Comparison of ENCODE assay signal across 30 cellular contexts in the genomic region with DNA sequence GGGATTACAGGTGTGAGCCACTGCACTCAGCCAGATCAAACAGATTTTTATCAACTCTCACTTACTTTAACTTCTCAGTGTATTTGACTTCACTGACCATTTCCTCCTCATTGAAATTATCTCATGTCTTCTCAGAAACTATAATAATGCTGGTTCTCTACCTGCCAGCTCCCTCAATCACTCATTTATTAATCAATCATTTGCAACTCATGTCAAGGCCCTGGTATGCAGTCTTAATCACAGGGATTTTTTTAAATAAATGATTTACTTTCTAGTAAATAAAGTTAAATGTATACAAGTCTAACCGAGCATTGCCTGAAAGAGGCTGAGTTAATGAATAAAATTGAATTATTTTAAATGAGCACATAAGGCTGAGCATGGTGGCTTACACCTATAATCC.
"Had no signal": no experiment of that assay in that cellular context is flagged by ENCODE, and none has a peak within 500 bp of the region (broad histone marks: within the 10 kb centered on the region; RNA-seq: fewer than 3 reads in every experiment).

No MANE protein-coding gene starts in this region.

- H3K27ac ChIP-seq: ascending aorta, brain microvascular endothelial cell, coronary artery, heart right ventricle, neural progenitor cell, parathyroid adenoma, psoas muscle, right atrium auricular region, uterus had no signal

- H3K36me3 Mint-ChIP-seq: neural progenitor cell, type B pancreatic cell had no signal

- H3K4me1 ChIP-seq: parathyroid adenoma, uterus had no signal

- H3K9me3 Mint-ChIP-seq: activated CD4-positive, alpha-beta memory T cell treated with anti-CD3 and anti-CD28 coated beads for 36 hours; activated naive CD4-positive, alpha-beta T cell treated with anti-CD3 and anti-CD28 coated beads, Interleukin-2, amount 10 ng/mL, durations not matched to agents 7 days and 5 days; activated naive CD8-positive, alpha-beta T cell treated with anti-CD3 and anti-CD28 coated beads, Interleukin-2, amount 10 ng/mL, durations not matched to agents 7 days and 5 days; memory B cell; naive thymus-derived CD8-positive, alpha-beta T cell; neural progenitor cell; stimulated activated memory B cell treated with anti-CD40 and anti-IgM and Interleukin-4, amounts not matched to agents 10 μg/mL and 1 μg/mL and 100 μg/mL, for 72 hours; stimulated activated naive CD8-positive, alpha-beta T cell treated with anti-CD3 and anti-CD28 coated beads, Interleukin-15, amount 100 ng/mL, for 72 hours; type B pancreatic cell had no signal

- H3K27ac Mint-ChIP-seq: activated CD4-positive, alpha-beta memory T cell treated with anti-CD3 and anti-CD28 coated beads for 36 hours; activated naive CD4-positive, alpha-beta T cell treated with anti-CD3 and anti-CD28 coated beads, Interleukin-2, amount 10 ng/mL, durations not matched to agents 7 days and 5 days; activated naive CD8-positive, alpha-beta T cell treated with anti-CD3 and anti-CD28 coated beads, Interleukin-2, amount 10 ng/mL, durations not matched to agents 7 days and 5 days; memory B cell; neural progenitor cell; stimulated activated memory B cell treated with anti-CD40 and anti-IgM and Interleukin-4, amounts not matched to agents 10 μg/mL and 1 μg/mL and 100 μg/mL, for 72 hours; type B pancreatic cell had no signal

- H3K36me3 ChIP-seq: brain microvascular endothelial cell, neural progenitor cell, uterus had no signal

- H3K27me3 Mint-ChIP-seq: activated CD4-positive, alpha-beta memory T cell treated with anti-CD3 and anti-CD28 coated beads for 36 hours; activated naive CD4-positive, alpha-beta T cell treated with anti-CD3 and anti-CD28 coated beads, Interleukin-2, amount 10 ng/mL, durations not matched to agents 7 days and 5 days; activated naive CD8-positive, alpha-beta T cell treated with anti-CD3 and anti-CD28 coated beads, Interleukin-2, amount 10 ng/mL, durations not matched to agents 7 days and 5 days; memory B cell; naive thymus-derived CD8-positive, alpha-beta T cell; stimulated activated memory B cell treated with anti-CD40 and anti-IgM and Interleukin-4, amounts not matched to agents 10 μg/mL and 1 μg/mL and 100 μg/mL, for 72 hours; stimulated activated naive CD8-positive, alpha-beta T cell treated with anti-CD3 and anti-CD28 coated beads, Interleukin-15, amount 100 ng/mL, for 72 hours; type B pancreatic cell had no signal

- H3K27me3 ChIP-seq: ascending aorta, brain microvascular endothelial cell, heart right ventricle, neural progenitor cell, right atrium auricular region, uterus had no signal

- DNase-seq: activated CD4-positive, alpha-beta memory T cell treated with anti-CD3 and anti-CD28 coated beads for 36 hours; activated CD4-positive, alpha-beta T cell treated with anti-CD3 and anti-CD28 coated beads for 48 hours; activated CD8-positive, alpha-beta memory T cell treated with anti-CD3 and anti-CD28 coated beads, Interleukin-2, amount 50 U/mL, for 4 hours; activated gamma-delta T cell; activated naive CD4-positive, alpha-beta T cell treated with anti-CD3 and anti-CD28 coated beads, Interleukin-2, amount 10 ng/mL, durations not matched to agents 7 days and 5 days; activated naive CD8-positive, alpha-beta T cell treated with anti-CD3 and anti-CD28 coated beads, Interleukin-2, amount 10 ng/mL, durations not matched to agents 7 days and 5 days; activated T-cell treated with anti-CD3 and anti-CD28 coated beads, Interleukin-2, amount 50 U/mL, for 1 hour; brain microvascular endothelial cell; foreskin fibroblast; heart right ventricle; naive thymus-derived CD8-positive, alpha-beta T cell; occipital lobe; psoas muscle; stimulated activated CD4-positive, alpha-beta T cell treated with anti-CD3 and anti-CD28 coated beads, Interleukin-1b, Interleukin-23, amount 100 ng/mL, for 48 hours; stimulated activated CD4-positive, alpha-beta T cell treated with anti-CD3 and anti-CD28 coated beads, Interleukin-4, amount 100 ng/mL, for 4 hours; stimulated activated CD8-positive, alpha-beta memory T cell treated with anti-CD3 and anti-CD28 coated beads, Interleukin-4, amount 100 ng/mL, for 48 hours; stimulated activated naive CD8-positive, alpha-beta T cell treated with anti-CD3 and anti-CD28 coated beads, Interleukin-15, amount 100 ng/mL, for 72 hours; substantia nigra; uterus had no signal

- ATAC-seq: activated CD4-positive, CD25-positive, alpha-beta regulatory T cell treated with anti-CD3 and anti-CD28 coated beads, Interleukin-2, amount 50 U/mL, for 24 hours; esophagus mucosa; heart right ventricle; naive thymus-derived CD8-positive, alpha-beta T cell; psoas muscle; stimulated activated memory B cell treated with anti-CD40 and anti-IgM and Interleukin-4, amounts not matched to agents 10 μg/mL and 1 μg/mL and 100 μg/mL, for 72 hours; stimulated activated naive CD8-positive, alpha-beta T cell treated with anti-CD3 and anti-CD28 coated beads, Interleukin-15, amount 100 ng/mL, for 72 hours had no signal

- H3K9me3 ChIP-seq: ascending aorta, heart right ventricle, psoas muscle, right atrium auricular region, uterus had no signal

- H3K4me3 ChIP-seq: ascending aorta, coronary artery, heart right ventricle, neural progenitor cell, psoas muscle, right atrium auricular region, smooth muscle cell, uterus had no signal

- H3K4me3 Mint-ChIP-seq: activated CD4-positive, alpha-beta memory T cell treated with anti-CD3 and anti-CD28 coated beads for 36 hours; activated naive CD4-positive, alpha-beta T cell treated with anti-CD3 and anti-CD28 coated beads, Interleukin-2, amount 10 ng/mL, durations not matched to agents 7 days and 5 days; activated naive CD8-positive, alpha-beta T cell treated with anti-CD3 and anti-CD28 coated beads, Interleukin-2, amount 10 ng/mL, durations not matched to agents 7 days and 5 days; memory B cell; naive thymus-derived CD8-positive, alpha-beta T cell; neural progenitor cell; stimulated activated memory B cell treated with anti-CD40 and anti-IgM and Interleukin-4, amounts not matched to agents 10 μg/mL and 1 μg/mL and 100 μg/mL, for 72 hours; stimulated activated naive CD8-positive, alpha-beta T cell treated with anti-CD3 and anti-CD28 coated beads, Interleukin-15, amount 100 ng/mL, for 72 hours; type B pancreatic cell had no signal

- H3K4me1 Mint-ChIP-seq: neural progenitor cell; stimulated activated memory B cell treated with anti-CD40 and anti-IgM and Interleukin-4, amounts not matched to agents 10 μg/mL and 1 μg/mL and 100 μg/mL, for 72 hours had no signal
